Comparison of ENCODE assay signal across 6 cellular contexts in the genomic region with DNA sequence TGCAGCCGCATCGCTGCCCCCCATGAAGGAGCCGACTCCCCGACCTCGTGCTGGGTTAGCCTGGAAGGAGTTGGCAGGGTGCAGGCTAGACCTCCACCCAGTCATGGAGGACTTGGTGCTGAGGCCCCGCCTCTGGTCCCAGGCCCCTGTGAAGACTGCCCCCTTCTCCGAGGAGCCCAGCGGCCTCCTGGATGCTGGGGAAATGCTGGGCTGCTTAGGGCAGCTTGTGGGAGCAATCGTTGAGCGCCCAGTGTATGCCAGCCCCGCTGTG. TPM values are rescaled to one million over a fixed set of nuclear protein-coding genes. Genes with fewer than 3 reads are reported as not detected.
"Had no signal": no experiment of that assay in that cellular context is flagged by ENCODE, and none has a peak within 500 bp of the region (broad histone marks: within the 10 kb centered on the region; RNA-seq: fewer than 3 reads in every experiment).

No MANE protein-coding gene starts in this region.

- H3K4me2 ChIP-seq: GM23338 had no signal

- H3K4me3 ChIP-seq: GM23338, HAP-1 had no signal

- DNase-seq: KBM-7 had no signal

- H2AFZ ChIP-seq: GM23338 had no signal

- H3K4me1 ChIP-seq: HAP-1 had no signal

- H3K9me3 ChIP-seq: HAP-1 had no signal

- H3K4me3 Mint-ChIP-seq: GM23338, IgD-negative memory B cell had no signal

- H3K4me1 Mint-ChIP-seq: IgD-negative memory B cell had no signal

- H3K36me3 ChIP-seq: HAP-1 had no signal

- H3K36me3 Mint-ChIP-seq: IgD-negative memory B cell had no signal

- H3K9me3 Mint-ChIP-seq: GM23338 had no signal

- H3K27ac Mint-ChIP-seq: GM23338, IgD-negative memory B cell had no signal

RNA-seq across cellular contexts. Expression of a gene that starts 1.8 kb away (rescaled TPM):
- total RNA-seq: H4 had no signal
- polyA plus RNA-seq: IgD-negative memory B cell had no signal

RNA-seq across cellular contexts. Expression of a gene that starts 21.7 kb away (rescaled TPM):
- total RNA-seq: GM23338, H4, H7 had no signal
- polyA plus RNA-seq: GM23338, IgD-negative memory B cell had no signal
